In the genomic region with DNA sequence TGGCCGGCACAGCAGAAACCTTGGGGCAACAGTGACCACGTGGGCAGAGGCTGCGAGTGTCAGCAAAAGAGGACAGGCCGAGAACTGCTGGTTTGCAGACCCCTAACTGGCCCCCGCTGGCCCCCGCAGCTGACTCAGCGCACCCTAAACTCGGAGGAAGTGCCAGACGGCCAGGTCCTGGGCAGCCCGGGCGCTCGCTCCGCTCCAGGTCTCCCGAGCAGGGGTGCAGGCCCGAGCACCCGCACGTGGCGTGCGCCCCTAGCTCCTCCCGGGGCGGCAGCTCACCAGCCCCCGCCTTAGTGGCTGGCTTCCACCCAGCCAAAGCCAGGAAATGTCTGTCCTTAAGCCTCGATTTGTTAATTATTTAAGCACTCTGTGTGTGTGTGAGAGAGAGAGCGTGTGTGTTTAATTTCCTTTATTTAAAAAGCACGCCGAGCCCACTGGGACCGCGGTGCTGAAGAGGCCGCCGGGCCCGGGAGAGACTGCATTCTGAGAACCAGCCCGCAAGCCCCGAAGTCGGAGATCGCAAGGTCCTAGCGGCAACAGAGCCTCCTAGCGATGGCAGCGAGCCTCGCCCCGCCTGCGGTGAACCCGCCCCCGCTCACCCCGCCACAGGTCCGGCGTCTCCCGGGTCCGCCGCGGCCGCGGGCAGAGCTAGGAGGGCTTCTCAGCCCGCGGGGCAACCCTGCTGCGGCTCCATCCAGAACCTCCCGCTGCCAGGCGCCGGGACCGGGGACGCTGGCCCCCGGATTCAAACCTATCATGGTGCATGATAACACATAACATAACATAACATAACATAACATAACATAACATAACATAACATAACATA, we compare ENCODE assay signal across 1 cellular context.
TF ChIP-seq lines count a peak whose summit lies in the region.

No MANE protein-coding gene starts in this region.

TF ChIP-seq in K562, 482 proteins besides CTCF, POLR2A, EP300 and RAD21 (continued from another document and continues in another):
- TF ChIP-seq, protein P1, sequence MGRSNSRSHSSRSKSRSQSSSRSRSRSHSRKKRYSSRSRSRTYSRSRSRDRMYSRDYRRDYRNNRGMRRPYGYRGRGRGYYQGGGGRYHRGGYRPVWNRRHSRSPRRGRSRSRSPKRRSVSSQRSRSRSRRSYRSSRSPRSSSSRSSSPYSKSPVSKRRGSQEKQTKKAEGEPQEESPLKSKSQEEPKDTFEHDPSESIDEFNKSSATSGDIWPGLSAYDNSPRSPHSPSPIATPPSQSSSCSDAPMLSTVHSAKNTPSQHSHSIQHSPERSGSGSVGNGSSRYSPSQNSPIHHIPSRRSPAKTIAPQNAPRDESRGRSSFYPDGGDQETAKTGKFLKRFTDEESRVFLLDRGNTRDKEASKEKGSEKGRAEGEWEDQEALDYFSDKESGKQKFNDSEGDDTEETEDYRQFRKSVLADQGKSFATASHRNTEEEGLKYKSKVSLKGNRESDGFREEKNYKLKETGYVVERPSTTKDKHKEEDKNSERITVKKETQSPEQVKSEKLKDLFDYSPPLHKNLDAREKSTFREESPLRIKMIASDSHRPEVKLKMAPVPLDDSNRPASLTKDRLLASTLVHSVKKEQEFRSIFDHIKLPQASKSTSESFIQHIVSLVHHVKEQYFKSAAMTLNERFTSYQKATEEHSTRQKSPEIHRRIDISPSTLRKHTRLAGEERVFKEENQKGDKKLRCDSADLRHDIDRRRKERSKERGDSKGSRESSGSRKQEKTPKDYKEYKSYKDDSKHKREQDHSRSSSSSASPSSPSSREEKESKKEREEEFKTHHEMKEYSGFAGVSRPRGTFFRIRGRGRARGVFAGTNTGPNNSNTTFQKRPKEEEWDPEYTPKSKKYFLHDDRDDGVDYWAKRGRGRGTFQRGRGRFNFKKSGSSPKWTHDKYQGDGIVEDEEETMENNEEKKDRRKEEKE (IDR thresholded peaks at IDR 0.05; ENCODE audit: borderline replicate concordance in 1 of 2, control insufficient read depth in 1 of 2, low read depth in 2 of 2, low read length in 1 of 2) = no peak
- no peak for TF ChIP-seq ZNF785 (CRISPR knock-in tag; IDR thresholded peaks at IDR 0.05)
- TF ChIP-seq, protein P2, sequence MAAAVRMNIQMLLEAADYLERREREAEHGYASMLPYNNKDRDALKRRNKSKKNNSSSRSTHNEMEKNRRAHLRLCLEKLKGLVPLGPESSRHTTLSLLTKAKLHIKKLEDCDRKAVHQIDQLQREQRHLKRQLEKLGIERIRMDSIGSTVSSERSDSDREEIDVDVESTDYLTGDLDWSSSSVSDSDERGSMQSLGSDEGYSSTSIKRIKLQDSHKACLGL (CRISPR knock-in tag; IDR thresholded peaks at IDR 0.05; ENCODE audit: borderline replicate concordance, poor library complexity, severe bottlenecking) = no peak
- TF ChIP-seq ZKSCAN1 (IDR thresholded peaks at IDR 0.05; ENCODE audit: low read depth, low read length) = no peak; the same call in 1 of the 2 replicates
- TF ChIP-seq, protein P3, sequence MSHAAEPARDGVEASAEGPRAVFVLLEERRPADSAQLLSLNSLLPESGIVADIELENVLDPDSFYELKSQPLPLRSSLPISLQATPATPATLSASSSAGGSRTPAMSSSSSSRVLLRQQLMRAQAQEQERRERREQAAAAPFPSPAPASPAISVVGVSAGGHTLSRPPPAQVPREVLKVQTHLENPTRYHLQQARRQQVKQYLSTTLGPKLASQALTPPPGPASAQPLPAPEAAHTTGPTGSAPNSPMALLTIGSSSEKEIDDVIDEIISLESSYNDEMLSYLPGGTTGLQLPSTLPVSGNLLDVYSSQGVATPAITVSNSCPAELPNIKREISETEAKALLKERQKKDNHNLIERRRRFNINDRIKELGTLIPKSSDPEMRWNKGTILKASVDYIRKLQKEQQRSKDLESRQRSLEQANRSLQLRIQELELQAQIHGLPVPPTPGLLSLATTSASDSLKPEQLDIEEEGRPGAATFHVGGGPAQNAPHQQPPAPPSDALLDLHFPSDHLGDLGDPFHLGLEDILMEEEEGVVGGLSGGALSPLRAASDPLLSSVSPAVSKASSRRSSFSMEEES (CRISPR knock-in tag; IDR thresholded peaks at IDR 0.05) = no peak
- TF ChIP-seq ZNF408 (CRISPR knock-in tag; IDR thresholded peaks at IDR 0.05; ENCODE audit: low read depth) = no peak
- TF ChIP-seq SOX6 (IDR thresholded peaks at IDR 0.05) = no peak
- TF ChIP-seq ZNF589 (CRISPR knock-in tag; IDR thresholded peaks at IDR 0.05; ENCODE audit: low read depth) = peak; percentile 77; the same call in 1 of the 2 replicates
- no peak for TF ChIP-seq NCOA6 (IDR thresholded peaks at IDR 0.05)
- no peak for TF ChIP-seq SAFB2 (IDR thresholded peaks at IDR 0.05; ENCODE audit: borderline replicate concordance, low read depth, low read length, severe bottlenecking)
- TF ChIP-seq, protein P4, sequence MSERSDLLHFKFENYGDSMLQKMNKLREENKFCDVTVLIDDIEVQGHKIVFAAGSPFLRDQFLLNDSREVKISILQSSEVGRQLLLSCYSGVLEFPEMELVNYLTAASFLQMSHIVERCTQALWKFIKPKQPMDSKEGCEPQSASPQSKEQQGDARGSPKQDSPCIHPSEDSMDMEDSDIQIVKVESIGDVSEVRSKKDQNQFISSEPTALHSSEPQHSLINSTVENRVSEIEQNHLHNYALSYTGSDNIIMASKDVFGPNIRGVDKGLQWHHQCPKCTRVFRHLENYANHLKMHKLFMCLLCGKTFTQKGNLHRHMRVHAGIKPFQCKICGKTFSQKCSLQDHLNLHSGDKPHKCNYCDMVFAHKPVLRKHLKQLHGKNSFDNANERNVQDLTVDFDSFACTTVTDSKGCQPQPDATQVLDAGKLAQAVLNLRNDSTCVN (CRISPR knock-in tag; IDR thresholded peaks at IDR 0.05) = no peak
- TF ChIP-seq, protein P5, sequence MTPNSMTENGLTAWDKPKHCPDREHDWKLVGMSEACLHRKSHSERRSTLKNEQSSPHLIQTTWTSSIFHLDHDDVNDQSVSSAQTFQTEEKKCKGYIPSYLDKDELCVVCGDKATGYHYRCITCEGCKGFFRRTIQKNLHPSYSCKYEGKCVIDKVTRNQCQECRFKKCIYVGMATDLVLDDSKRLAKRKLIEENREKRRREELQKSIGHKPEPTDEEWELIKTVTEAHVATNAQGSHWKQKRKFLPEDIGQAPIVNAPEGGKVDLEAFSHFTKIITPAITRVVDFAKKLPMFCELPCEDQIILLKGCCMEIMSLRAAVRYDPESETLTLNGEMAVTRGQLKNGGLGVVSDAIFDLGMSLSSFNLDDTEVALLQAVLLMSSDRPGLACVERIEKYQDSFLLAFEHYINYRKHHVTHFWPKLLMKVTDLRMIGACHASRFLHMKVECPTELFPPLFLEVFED (CRISPR knock-in tag; conservative IDR thresholded peaks at IDR 0.05) = no peak
- TF ChIP-seq, protein P6, sequence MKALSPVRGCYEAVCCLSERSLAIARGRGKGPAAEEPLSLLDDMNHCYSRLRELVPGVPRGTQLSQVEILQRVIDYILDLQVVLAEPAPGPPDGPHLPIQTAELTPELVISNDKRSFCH (CRISPR knock-in tag; IDR thresholded peaks at IDR 0.05) = no peak
- TF ChIP-seq, protein P6 (tag; IDR thresholded peaks at IDR 0.05) = 0 out of 2 replicates have a peak, but pooled peaks have one; percentile 58
- no peak for TF ChIP-seq HIVEP1 (CRISPR knock-in tag; IDR thresholded peaks at IDR 0.05)
- TF ChIP-seq FOXA1 (IDR thresholded peaks at IDR 0.05; ENCODE audit: borderline replicate concordance) = no peak
- TF ChIP-seq ZNF695 (CRISPR knock-in tag; IDR thresholded peaks at IDR 0.05) = no peak
- TF ChIP-seq ZNF12 (CRISPR knock-in tag; IDR thresholded peaks at IDR 0.05) = peak; percentile 59; the same call in 1 of the 2 replicates
- no peak for TF ChIP-seq ZNF561 (CRISPR knock-in tag; conservative IDR thresholded peaks at IDR 0.05)
- no peak for TF ChIP-seq NR1H2 (CRISPR knock-in tag; IDR thresholded peaks at IDR 0.05)
- TF ChIP-seq ZNF57 (CRISPR knock-in tag; IDR thresholded peaks at IDR 0.05) = no peak
- no peak for TF ChIP-seq ZNF431 (CRISPR knock-in tag; IDR thresholded peaks at IDR 0.05)
- no peak for TF ChIP-seq BRF1 (IDR thresholded peaks at IDR 0.05; ENCODE audit: borderline replicate concordance, extremely low read depth, insufficient read length)
- TF ChIP-seq RCOR1 (IDR thresholded peaks at IDR 0.05; ENCODE audit: borderline replicate concordance in 1 of 2, low read depth in 2 of 2, low read length in 2 of 2) = no peak
- no peak for TF ChIP-seq NFATC3 (IDR thresholded peaks at IDR 0.05)
- TF ChIP-seq IRF2 (CRISPR knock-in tag; IDR thresholded peaks at IDR 0.05) = no peak
- no peak for TF ChIP-seq KAT8 (IDR thresholded peaks at IDR 0.05; ENCODE audit: low read depth)
- no peak for TF ChIP-seq PPARD (CRISPR knock-in tag; IDR thresholded peaks at IDR 0.05)
- TF ChIP-seq, protein P7, sequence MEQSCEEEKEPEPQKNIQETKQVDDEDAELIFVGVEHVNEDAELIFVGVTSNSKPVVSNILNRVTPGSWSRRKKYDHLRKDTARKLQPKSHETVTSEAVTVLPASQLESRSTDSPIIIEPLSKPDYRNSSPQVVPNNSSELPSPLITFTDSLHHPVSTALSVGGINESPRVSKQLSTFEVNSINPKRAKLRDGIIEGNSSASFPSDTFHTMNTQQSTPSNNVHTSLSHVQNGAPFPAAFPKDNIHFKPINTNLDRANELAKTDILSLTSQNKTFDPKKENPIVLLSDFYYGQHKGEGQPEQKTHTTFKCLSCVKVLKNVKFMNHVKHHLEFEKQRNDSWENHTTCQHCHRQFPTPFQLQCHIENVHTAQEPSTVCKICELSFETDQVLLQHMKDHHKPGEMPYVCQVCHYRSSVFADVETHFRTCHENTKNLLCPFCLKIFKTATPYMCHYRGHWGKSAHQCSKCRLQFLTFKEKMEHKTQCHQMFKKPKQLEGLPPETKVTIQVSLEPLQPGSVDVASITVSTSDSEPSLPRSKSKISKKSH (CRISPR knock-in tag; IDR thresholded peaks at IDR 0.05) = no peak
- no peak for TF ChIP-seq MTA2 (IDR thresholded peaks at IDR 0.05; ENCODE audit: low read depth)
- no peak for TF ChIP-seq KAT7 (CRISPR knock-in tag; IDR thresholded peaks at IDR 0.05; ENCODE audit: borderline replicate concordance)
- TF ChIP-seq HDAC6 (IDR thresholded peaks at IDR 0.05; ENCODE audit: low read depth, low read length) = no peak
- no peak for TF ChIP-seq ZNF347 (CRISPR knock-in tag; IDR thresholded peaks at IDR 0.05; ENCODE audit: low read depth)
- TF ChIP-seq MYBL2 (IDR thresholded peaks at IDR 0.05; ENCODE audit: low read depth) = no peak
- TF ChIP-seq MYBL2 (CRISPR knock-in tag; IDR thresholded peaks at IDR 0.05; ENCODE audit: borderline replicate concordance) = no peak
- TF ChIP-seq, protein P8, sequence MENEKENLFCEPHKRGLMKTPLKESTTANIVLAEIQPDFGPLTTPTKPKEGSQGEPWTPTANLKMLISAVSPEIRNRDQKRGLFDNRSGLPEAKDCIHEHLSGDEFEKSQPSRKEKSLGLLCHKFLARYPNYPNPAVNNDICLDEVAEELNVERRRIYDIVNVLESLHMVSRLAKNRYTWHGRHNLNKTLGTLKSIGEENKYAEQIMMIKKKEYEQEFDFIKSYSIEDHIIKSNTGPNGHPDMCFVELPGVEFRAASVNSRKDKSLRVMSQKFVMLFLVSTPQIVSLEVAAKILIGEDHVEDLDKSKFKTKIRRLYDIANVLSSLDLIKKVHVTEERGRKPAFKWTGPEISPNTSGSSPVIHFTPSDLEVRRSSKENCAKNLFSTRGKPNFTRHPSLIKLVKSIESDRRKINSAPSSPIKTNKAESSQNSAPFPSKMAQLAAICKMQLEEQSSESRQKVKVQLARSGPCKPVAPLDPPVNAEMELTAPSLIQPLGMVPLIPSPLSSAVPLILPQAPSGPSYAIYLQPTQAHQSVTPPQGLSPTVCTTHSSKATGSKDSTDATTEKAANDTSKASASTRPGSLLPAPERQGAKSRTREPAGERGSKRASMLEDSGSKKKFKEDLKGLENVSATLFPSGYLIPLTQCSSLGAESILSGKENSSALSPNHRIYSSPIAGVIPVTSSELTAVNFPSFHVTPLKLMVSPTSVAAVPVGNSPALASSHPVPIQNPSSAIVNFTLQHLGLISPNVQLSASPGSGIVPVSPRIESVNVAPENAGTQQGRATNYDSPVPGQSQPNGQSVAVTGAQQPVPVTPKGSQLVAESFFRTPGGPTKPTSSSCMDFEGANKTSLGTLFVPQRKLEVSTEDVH (IDR thresholded peaks at IDR 0.05; ENCODE audit: low read depth, partially characterized antibody) = no peak
- TF ChIP-seq, protein P9, sequence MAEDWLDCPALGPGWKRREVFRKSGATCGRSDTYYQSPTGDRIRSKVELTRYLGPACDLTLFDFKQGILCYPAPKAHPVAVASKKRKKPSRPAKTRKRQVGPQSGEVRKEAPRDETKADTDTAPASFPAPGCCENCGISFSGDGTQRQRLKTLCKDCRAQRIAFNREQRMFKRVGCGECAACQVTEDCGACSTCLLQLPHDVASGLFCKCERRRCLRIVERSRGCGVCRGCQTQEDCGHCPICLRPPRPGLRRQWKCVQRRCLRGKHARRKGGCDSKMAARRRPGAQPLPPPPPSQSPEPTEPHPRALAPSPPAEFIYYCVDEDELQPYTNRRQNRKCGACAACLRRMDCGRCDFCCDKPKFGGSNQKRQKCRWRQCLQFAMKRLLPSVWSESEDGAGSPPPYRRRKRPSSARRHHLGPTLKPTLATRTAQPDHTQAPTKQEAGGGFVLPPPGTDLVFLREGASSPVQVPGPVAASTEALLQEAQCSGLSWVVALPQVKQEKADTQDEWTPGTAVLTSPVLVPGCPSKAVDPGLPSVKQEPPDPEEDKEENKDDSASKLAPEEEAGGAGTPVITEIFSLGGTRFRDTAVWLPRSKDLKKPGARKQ (CRISPR knock-in tag; IDR thresholded peaks at IDR 0.05) = no peak
- TF ChIP-seq BCL6 (CRISPR knock-in tag; IDR thresholded peaks at IDR 0.05) = no peak
- no peak for TF ChIP-seq ZNF644 (tag; IDR thresholded peaks at IDR 0.05; ENCODE audit: low read depth)
- no peak for TF ChIP-seq ZBED1 (IDR thresholded peaks at IDR 0.05)
- TF ChIP-seq KLF16 (IDR thresholded peaks at IDR 0.05) = no peak
- no peak for TF ChIP-seq PURB (CRISPR knock-in tag; IDR thresholded peaks at IDR 0.05; ENCODE audit: low read depth)
- no peak for TF ChIP-seq ILK (tag; IDR thresholded peaks at IDR 0.05; ENCODE audit: borderline replicate concordance, low read depth)
- no peak for TF ChIP-seq ZNF146 (CRISPR knock-in tag; IDR thresholded peaks at IDR 0.05; ENCODE audit: unreplicated experiment)
- no peak for TF ChIP-seq ZNF133 (CRISPR knock-in tag; IDR thresholded peaks at IDR 0.05)
- TF ChIP-seq, protein P10, sequence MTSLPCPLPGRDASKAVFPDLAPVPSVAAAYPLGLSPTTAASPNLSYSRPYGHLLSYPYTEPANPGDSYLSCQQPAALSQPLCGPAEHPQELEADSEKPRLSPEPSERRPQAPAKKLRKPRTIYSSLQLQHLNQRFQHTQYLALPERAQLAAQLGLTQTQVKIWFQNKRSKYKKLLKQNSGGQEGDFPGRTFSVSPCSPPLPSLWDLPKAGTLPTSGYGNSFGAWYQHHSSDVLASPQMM (CRISPR knock-in tag; IDR thresholded peaks at IDR 0.05) = no peak
- no peak for TF ChIP-seq JUN (IDR thresholded peaks at IDR 0.05; ENCODE audit: borderline replicate concordance, low read depth, low read length)
- TF ChIP-seq JUN (CRISPR knock-in tag; IDR thresholded peaks at IDR 0.05; ENCODE audit: borderline replicate concordance) = no peak
- TF ChIP-seq NR2F6 (CRISPR knock-in tag; IDR thresholded peaks at IDR 0.05) = no peak
- no peak for TF ChIP-seq NR2C1 (IDR thresholded peaks at IDR 0.05)
- TF ChIP-seq NR2C1 (tag; IDR thresholded peaks at IDR 0.05) = peak; percentile 24; the same call in 1 of the 2 replicates
- peak; percentile 76 for TF ChIP-seq RB1 (IDR thresholded peaks at IDR 0.05; ENCODE audit: low read depth)
- TF ChIP-seq MXI1 (IDR thresholded peaks at IDR 0.05; ENCODE audit: low read depth, low read length) = no peak
- TF ChIP-seq FOS (IDR thresholded peaks at IDR 0.05; ENCODE audit: extremely low read depth, insufficient read length) = no peak
- no peak for TF ChIP-seq ZNF780A (CRISPR knock-in tag; IDR thresholded peaks at IDR 0.05)
- no peak for TF ChIP-seq ZNF217 (CRISPR knock-in tag; IDR thresholded peaks at IDR 0.05)
- TF ChIP-seq SREBF2 (CRISPR knock-in tag; IDR thresholded peaks at IDR 0.05) = no peak
